8 cellular contexts compared by ENCODE assay signal in the genomic region with DNA sequence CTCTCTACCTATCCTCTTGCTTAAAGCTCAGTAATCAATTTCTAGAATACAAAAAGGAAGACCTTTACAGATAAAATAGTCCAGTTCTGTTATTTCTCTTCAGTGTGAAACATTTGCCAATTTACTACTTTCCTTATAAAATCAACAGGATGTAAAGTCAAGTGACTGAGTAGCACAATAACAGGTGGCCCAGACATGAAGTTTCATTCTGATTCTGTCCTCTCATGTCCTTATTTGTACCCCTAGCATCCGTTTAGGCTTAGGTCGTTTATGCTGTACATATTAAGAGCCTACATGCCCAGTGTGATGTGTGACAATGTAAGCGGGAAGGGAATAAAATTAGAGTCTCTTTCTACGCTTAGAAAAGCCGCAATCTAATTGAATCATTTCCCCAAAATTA. TPM values are rescaled to one million over a fixed set of nuclear protein-coding genes. Genes with fewer than 3 reads are reported as not detected.
DNase-seq lines count a peak whose midpoint lies in the region; ATAC-seq lines count a peak whose summit lies in the region.

No MANE protein-coding gene starts in this region.

- H3K27ac Mint-ChIP-seq in naive B cell, result peak overlapping the region; percentile 19 to 90 (median 86)

- H3K27me3 Mint-ChIP-seq in naive B cell, result no peaks in the 10 kb centered on the region

- ATAC-seq in GM18519 (IDR thresholded peaks at IDR 0.05; ENCODE audit: low FRiP score, unreplicated experiment) (peak; percentile 87), GM21619 (IDR thresholded peaks at IDR 0.05; ENCODE audit: unreplicated experiment) (peak; percentile 93), HG03565 (IDR thresholded peaks at IDR 0.05; ENCODE audit: unreplicated experiment) (peak; percentile 91), naive B cell (ENCODE audit: low read depth in 2 of 2) (peak; percentile 87 to 91), Right ventricle myocardium inferior (no peak)

- H3K9me3 Mint-ChIP-seq in naive B cell, result no peaks in the 10 kb centered on the region

- peaks cover 0 to 6% of the 10 kb centered on the region in 2 donors for H3K36me3 Mint-ChIP-seq in naive B cell

- H3K4me3 Mint-ChIP-seq in naive B cell, result peak overlapping the region in 5 of 8 donors; percentile 44 to 68 (median 58)

- DNase-seq in naive B cell, result peak; percentile 32
- no peak for DNase-seq in AG08395 (ENCODE audit: low spot score)
- no peak for DNase-seq in T-helper 9 cell
- DNase-seq in HK-2 (ENCODE audit: unreplicated experiment), result no peak
- DNase-seq in Right ventricle myocardium inferior (ENCODE audit: missing footprints), result no peak

- peaks cover 68 to 93% (median 80%) of the 10 kb centered on the region in 3 donors for H3K4me1 Mint-ChIP-seq in naive B cell

- intact Hi-C loops in Right ventricle myocardium inferior (cut with DNase I), result no loop called here

RNA-seq across cellular contexts. Expression of a gene that starts 29.2 kb away (rescaled TPM):
- 100 to 1,000 TPM in 3 of 6 donors, 10 to 100 TPM in 3; 74.8 to 137 (median 104) TPM for polyA plus RNA-seq in naive B cell (ENCODE audit: low read depth in 6 of 6)
- 18.0 TPM for total RNA-seq in Right ventricle myocardium inferior
